Comparison of ENCODE assay signal across 9 cellular contexts in genomic region chr1:93081716-93082115, GRCh38. TPM values are rescaled to one million over a fixed set of nuclear protein-coding genes. Genes with fewer than 3 reads are reported as not detected.
DNase-seq lines count a peak whose midpoint lies in the region; ATAC-seq, FAIRE-seq and TF ChIP-seq lines count a peak whose summit lies in the region.
"Had no signal": no experiment of that assay in that cellular context is flagged by ENCODE, and none has a peak within 500 bp of the region (broad histone marks: within the 10 kb centered on the region; RNA-seq: fewer than 3 reads in every experiment).

No MANE protein-coding gene starts in this region.

- DNase-seq in CD8-positive, alpha-beta T cell, result no peak
- DNase-seq in Karpas-422 (no peak), GM12878 (ENCODE audit: low read depth, low spot score) (no peak), mesothelial cell of epicardium (ENCODE audit: low spot score in 2 of 2, unreplicated experiment in 2 of 2) (no peak), NAMALWA (ENCODE audit: low spot score) (no peak), GOT3 (lab: John Stamatoyannopoulos, UW) (no peak)
- DNase-seq: left ventricle myocardium superior had no signal

- RAD21 ChIA-PET in GM12878 (lab: Charles Lee; ENCODE audit: unreplicated experiment), result interaction anchor here (0.6 to 4.5 kb wide), 13 partner anchors 10 to 141 kb away, joined by 3 to 36 read pairs (median 5); no protein-coding TSS in a partner anchor

- SMC1A ChIA-PET in GM12878 (lab: Charles Lee; ENCODE audit: uncharacterized antibody, unreplicated experiment), result interaction anchor here (0.6 to 2.7 kb wide), 8 partner anchors 12 to 263 kb away, joined by 3 to 17 read pairs (median 4); no protein-coding TSS in a partner anchor

- peaks cover 7% of the 10 kb centered on the region; the same call in 1 of the 2 replicates for H4K20me1 ChIP-seq in Karpas-422 (ENCODE audit: insufficient read depth, low read depth, low read length)
- H4K20me1 ChIP-seq in GM12878 (ENCODE audit: control insufficient read depth, insufficient read depth), result no peaks in the 10 kb centered on the region

- H3K9ac ChIP-seq in Karpas-422 (ENCODE audit: low read length) (no peak overlapping the region), GM12878 (ENCODE audit: control insufficient read depth, insufficient read depth, low read length) (no peak overlapping the region)

- H3K9me2 ChIP-seq in Karpas-422 (replicated peaks; ENCODE audit: insufficient read depth, low read length), result no peaks in the 10 kb centered on the region

- peaks cover 79% of the 10 kb centered on the region for H3K79me2 ChIP-seq in Karpas-422 (ENCODE audit: low read length)
- peaks cover 80% of the 10 kb centered on the region for H3K79me2 ChIP-seq in GM12878 (ENCODE audit: control insufficient read depth, insufficient read depth, low read length)

- H3K27ac ChIP-seq in CD8-positive, alpha-beta T cell (ENCODE audit: low read depth, low read length), result no peak overlapping the region
- 0 out of 2 replicates have a peak overlapping the region, but pooled peaks have one; percentile 90 for H3K27ac ChIP-seq in Karpas-422 (ENCODE audit: low read length)
- no peak overlapping the region; the same call in 1 of the 2 replicates for H3K27ac ChIP-seq in GM12878 (ENCODE audit: control insufficient read depth, insufficient read depth)

- peak overlapping the region; percentile 97 for H3K4me3 Mint-ChIP-seq in CD8-positive, alpha-beta T cell
- peak overlapping the region; percentile 97 for H3K4me3 Mint-ChIP-seq in mesothelial cell of epicardium

- H3K4me1 Mint-ChIP-seq in CD8-positive, alpha-beta T cell (ENCODE audit: low read depth), result peaks cover 64% of the 10 kb centered on the region
- peaks cover 23% of the 10 kb centered on the region for H3K4me1 Mint-ChIP-seq in mesothelial cell of epicardium

- peak overlapping the region; percentile 53 for H3K27ac Mint-ChIP-seq in CD8-positive, alpha-beta T cell
- peak overlapping the region; percentile 59 for H3K27ac Mint-ChIP-seq in mesothelial cell of epicardium

- TF ChIP-seq RAD21 in GM12878 (IDR thresholded peaks at IDR 0.05; ENCODE audit: insufficient read depth, low read depth, low read length), result no peak

- TF ChIP-seq POLR2A in GM12878 (IDR thresholded peaks at IDR 0.05; ENCODE audit: low read depth, low read length), result no peak

- in situ Hi-C loops in GM12878 (cut with MboI), result no loop called here

- TF ChIP-seq EP300 in GM12878 (IDR thresholded peaks at IDR 0.05; ENCODE audit: borderline replicate concordance in 1 of 2, control insufficient read depth in 1 of 2, low read depth in 2 of 2, low read length in 2 of 2), result no peak

- peak overlapping the region; percentile 91 for H3K4me3 ChIP-seq in CD8-positive, alpha-beta T cell (ENCODE audit: low read depth, low read length)
- peak overlapping the region; percentile 97 for H3K4me3 ChIP-seq in Karpas-422 (ENCODE audit: low read length)
- peak overlapping the region; percentile 96 for H3K4me3 ChIP-seq in GM12878

- peaks cover 43% of the 10 kb centered on the region for H3K4me1 ChIP-seq in CD8-positive, alpha-beta T cell (ENCODE audit: insufficient read depth, low read length)
- H3K4me1 ChIP-seq in Karpas-422 (ENCODE audit: low read length), result peaks cover 23% of the 10 kb centered on the region
- no peaks in the 10 kb centered on the region for H3K4me1 ChIP-seq in GM12878 (ENCODE audit: control insufficient read depth, insufficient read depth, low read length)

- POLR2A ChIA-PET in CD8-positive, alpha-beta T cell (lab: Charles Lee), result interaction anchor here (1.2 kb wide), 1 partner anchor 19 kb away, joined by 4 read pairs; no protein-coding TSS in a partner anchor
- POLR2A ChIA-PET in GM12878 (lab: Charles Lee), result interaction anchor here (0.6 to 1.5 kb wide), 4 partner anchors 48 to 298 kb away, joined by 3 to 5 read pairs (median 4); no protein-coding TSS in a partner anchor

- no peak for ATAC-seq in CD8-positive, alpha-beta T cell
- ATAC-seq in GM12878 (peak; percentile 13; the same call in 2 of the 3 replicates), GM21619 (IDR thresholded peaks at IDR 0.05; ENCODE audit: unreplicated experiment) (no peak), GM21528 (IDR thresholded peaks at IDR 0.05; ENCODE audit: low FRiP score, unreplicated experiment) (no peak)
- ATAC-seq: left ventricle myocardium superior had no signal

- H3K4me2 ChIP-seq in Karpas-422 (ENCODE audit: low read depth, low read length, poor library complexity, severe bottlenecking), result peak overlapping the region; percentile 91
- H3K4me2 ChIP-seq in GM12878 (ENCODE audit: control insufficient read depth, insufficient read depth), result peak overlapping the region; percentile 71

- intact Hi-C loops in CD8-positive, alpha-beta T cell (cut with DNase I, micrococcal nuclease), result loop anchor here (2.0 to 10.0 kb wide), 4 partner anchors 223 to 363 kb away; partner anchors contain the start of genes DR1 (in 1 of the 2) and FNBP1L (in 1 of the 2)
- intact Hi-C loops in GM12878 (cut with micrococcal nuclease; ENCODE audit: unreplicated experiment), result no loop called here

- CTCF ChIA-PET in CD8-positive, alpha-beta T cell (lab: Charles Lee), result interaction anchor here (1.4 to 1.7 kb wide), 2 partner anchors 223 kb away, joined by 3 to 10 read pairs; no protein-coding TSS in a partner anchor
- CTCF ChIA-PET in GM12878 (lab: Yijun Ruan, JAX), result interaction anchor here (0.7 to 4.6 kb wide), 13 partner anchors 10 to 334 kb away, joined by 3 to 48 read pairs (median 7); no protein-coding TSS in a partner anchor

- no peaks in the 10 kb centered on the region for H3K9me3 Mint-ChIP-seq in CD8-positive, alpha-beta T cell
- peaks cover 13% of the 10 kb centered on the region for H3K9me3 Mint-ChIP-seq in mesothelial cell of epicardium

- peaks cover 42% of the 10 kb centered on the region for H3K36me3 Mint-ChIP-seq in CD8-positive, alpha-beta T cell
- peaks cover 33% of the 10 kb centered on the region for H3K36me3 Mint-ChIP-seq in mesothelial cell of epicardium

- H3K36me3 ChIP-seq in CD8-positive, alpha-beta T cell (ENCODE audit: insufficient read depth, low read length), result no peaks in the 10 kb centered on the region
- H3K36me3 ChIP-seq in Karpas-422 (ENCODE audit: insufficient read depth, low read length), result peaks cover 46% of the 10 kb centered on the region
- H3K36me3 ChIP-seq in GM12878 (ENCODE audit: control insufficient read depth in 2 of 2, insufficient read depth in 2 of 2, low read length in 1 of 2), result peaks cover 3 to 17% of the 10 kb centered on the region in 2 experiments; a peak in 3 of 4 replicates

- no peaks in the 10 kb centered on the region for H3K27me3 Mint-ChIP-seq in CD8-positive, alpha-beta T cell (ENCODE audit: low read depth)
- no peaks in the 10 kb centered on the region for H3K27me3 Mint-ChIP-seq in mesothelial cell of epicardium (ENCODE audit: low read depth)

- BruUV-seq in GM12878 (replicated peaks; lab: Mats Ljungman, UMichigan), result no TSS peak

- H2AFZ ChIP-seq in Karpas-422 (ENCODE audit: low read length), result no peak overlapping the region
- H2AFZ ChIP-seq in GM12878 (ENCODE audit: control insufficient read depth, low read depth, low read length), result no peak overlapping the region

- TF ChIP-seq CTCF in CD8-positive, alpha-beta T cell (IDR thresholded peaks at IDR 0.05), result no peak
- TF ChIP-seq CTCF in GM12878 (IDR thresholded peaks at IDR 0.05 in 2 of 3, conservative IDR thresholded peaks at IDR 0.05 in 1 of 3; ENCODE audit: control insufficient read depth in 2 of 3, extremely low read depth in 1 of 3, insufficient read depth in 1 of 3, low read depth in 3 of 3, low read length in 3 of 3) (no peak), mesothelial cell of epicardium (IDR thresholded peaks at IDR 0.05; ENCODE audit: unreplicated experiment) (no peak)

- no peak for FAIRE-seq in GM12878 (lab: Jason Lieb, UNC)

- H3K9me3 ChIP-seq in CD8-positive, alpha-beta T cell (ENCODE audit: low read length), result no peaks in the 10 kb centered on the region
- H3K9me3 ChIP-seq in Karpas-422 (ENCODE audit: low read length) (no peaks in the 10 kb centered on the region), GM12878 (replicated peaks; ENCODE audit: control insufficient read depth, insufficient read depth, low read length) (peaks cover 18% of the 10 kb centered on the region)

- H3K27me3 ChIP-seq in CD8-positive, alpha-beta T cell (ENCODE audit: insufficient read depth, low read length), result no peaks in the 10 kb centered on the region
- no peaks in the 10 kb centered on the region for H3K27me3 ChIP-seq in Karpas-422 (ENCODE audit: low read length)
- no peaks in the 10 kb centered on the region for H3K27me3 ChIP-seq in GM12878 (replicated peaks in 1 of 2; ENCODE audit: control insufficient read depth in 2 of 2, insufficient read depth in 2 of 2, low read length in 1 of 2)

TF ChIP-seq in GM12878, 131 proteins besides CTCF, POLR2A, EP300 and RAD21 (continues in another document):
- no peak for TF ChIP-seq NFIC (IDR thresholded peaks at IDR 0.05; ENCODE audit: low read depth, low read length)

RNA-seq across cellular contexts. Expression of gene MTF2, which starts 2.6 kb away (rescaled TPM):
- 10 to 100 TPM; 41.4 to 43.3 TPM for total RNA-seq in CD8-positive, alpha-beta T cell
- total RNA-seq in Karpas-422 (2014; rRNA removed; shearing (Covaris generic); ENCODE audit: low replicate concordance), result 34.6 and 36.3 TPM in 2 replicates
- 208 and 233 TPM in 2 replicates for total RNA-seq in GM12878 (2013; cell fraction: nucleolus; rRNA removed)
- total RNA-seq in GM12878 (2014; rRNA removed), result 33.3 and 41.8 TPM in 2 replicates
- 43.6 and 44.3 TPM in 2 replicates for total RNA-seq in GM12878 (2014; rRNA removed; fragmentation: Illumina TruSeq; extraction: Trizol)
- total RNA-seq in GM12878 (2021), result 45.9 and 54.8 TPM in 2 replicates
- polyA plus RNA-seq in GM12878 (2011; ENCODE audit: low read depth), result 15.5 TPM
- polyA plus RNA-seq in GM12878 (2011; rRNA removed), result 74.9 and 102 TPM in 2 replicates
- 35.9 and 38.8 TPM in 2 replicates for polyA plus RNA-seq in GM12878 (2011; cell fraction: cytosol; rRNA removed)
- polyA plus RNA-seq in GM12878 (2011; cell fraction: nucleus; rRNA removed), result 35.1 and 45.2 TPM in 2 replicates
- polyA plus RNA-seq in GM12878 (2012), result 23.9 and 26.9 TPM in 2 replicates
- polyA plus RNA-seq in GM12878 (2014; fragmentation: Illumina TruSeq; extraction: Trizol), result 38.8 and 40.7 TPM in 2 replicates
- polyA plus RNA-seq in GM12878 (2014; fragmentation: Nextera tagmentation; extraction: Ambion mirVana), result 10 to 100 TPM; 22.6 to 30.6 TPM
- polyA plus RNA-seq in GM12878 (2014; rRNA removed), result 32.3 and 41.9 TPM in 2 replicates
- 10 to 100 TPM; 67.4 to 69.4 TPM for polyA plus RNA-seq in GM12878 (2016; fragmentation: Nextera tagmentation; extraction: Ambion mirVana)
- polyA minus RNA-seq in GM12878 (2011; rRNA and poly(A)+ RNA removed), result 99.2 and 125 TPM in 2 replicates
- 32.7 and 33.9 TPM in 2 replicates for polyA minus RNA-seq in GM12878 (2011; cell fraction: cytosol; rRNA and poly(A)+ RNA removed)
- polyA minus RNA-seq in GM12878 (2011; cell fraction: nucleus; rRNA and poly(A)+ RNA removed), result 51.7 and 64.1 TPM in 2 replicates
- total RNA-seq in mesothelial cell of epicardium, result 70.9 to 76.2 TPM (median 73.5 TPM) in 3 replicates
